8 cellular contexts compared by ENCODE assay signal in genomic region chr12:31959701-31960391, GRCh38. TPM values are rescaled to one million over a fixed set of nuclear protein-coding genes. Genes with fewer than 3 reads are reported as not detected.
DNase-seq lines count a peak whose midpoint lies in the region; ATAC-seq and TF ChIP-seq lines count a peak whose summit lies in the region.

No MANE protein-coding gene starts in this region.

- ATAC-seq in GM18861 (IDR thresholded peaks at IDR 0.05; ENCODE audit: unreplicated experiment) (peak; percentile 28), HG03095 (IDR thresholded peaks at IDR 0.05; ENCODE audit: unreplicated experiment) (peak; percentile 44), lung (ENCODE audit: insufficient read depth, low FRiP score) (no peak)

- peak; percentile 18 for DNase-seq in AG09319 (ENCODE audit: extremely low read depth, low read depth)
- DNase-seq in NCI-H2227 (lab: John Stamatoyannopoulos, UW; ENCODE audit: unreplicated experiment) = peak; percentile 70
- DNase-seq in activated CD4-positive, alpha-beta T cell treated with anti-CD3 and anti-CD28 coated beads, Interleukin-2, amount 10 ng/mL, durations not matched to agents 7 days and 5 days = peak; percentile 76
- DNase-seq in lung (ENCODE audit: low spot score) = peak; percentile 68
- peak in 2 of 3 donors; percentile 30 to 57 for DNase-seq in stimulated activated CD4-positive, alpha-beta T cell treated with anti-CD3 and anti-CD28 coated beads, TNF-alpha, amount 100 ng/mL, for 1 hour (ENCODE audit: low read depth in 3 of 3, low spot score in 1 of 3)

- H3K9me3 ChIP-seq in duodenal mucosa (ENCODE audit: control insufficient read depth in 1 of 2, low read length in 2 of 2) (no peaks in the 10 kb centered on the region), lung (ENCODE audit: control insufficient read depth in 2 of 2, insufficient read depth in 1 of 2, low read length in 1 of 2) (no peaks in the 10 kb centered on the region)

- 1% methylated on average over 43 to 47 of the region's 47 CpGs for WGBS in lung, 2 donors

- H3K27ac ChIP-seq in duodenal mucosa (ENCODE audit: low read depth, low read length) (peak overlapping the region; percentile 81), lung (ENCODE audit: low read depth in 1 of 2, low read length in 1 of 2) (peak overlapping the region; percentile 95 to 97)

- H3K36me3 Mint-ChIP-seq in activated CD4-positive, alpha-beta T cell treated with anti-CD3 and anti-CD28 coated beads, Interleukin-2, amount 10 ng/mL, durations not matched to agents 7 days and 5 days (ENCODE audit: low read depth) = peaks cover 80% of the 10 kb centered on the region

- CTCF ChIA-PET in activated CD4-positive, alpha-beta T cell treated with anti-CD3 and anti-CD28 coated beads, Interleukin-2, amount 10 ng/mL, durations not matched to agents 7 days and 5 days (lab: Charles Lee) = interaction anchor here (0.5 to 2.5 kb wide), 12 partner anchors 14 to 277 kb away, joined by 3 to 10 read pairs (median 3); no protein-coding TSS in a partner anchor

- H3K4me3 Mint-ChIP-seq in activated CD4-positive, alpha-beta T cell treated with anti-CD3 and anti-CD28 coated beads, Interleukin-2, amount 10 ng/mL, durations not matched to agents 7 days and 5 days = peak overlapping the region; percentile 90

- H3K4me3 ChIP-seq in duodenal mucosa (ENCODE audit: low read depth in 1 of 2, low read length in 2 of 2) = peak overlapping the region; percentile 87 to 97
- peak overlapping the region; percentile 92 for H3K4me3 ChIP-seq in lung

- POLR2A ChIA-PET in activated CD4-positive, alpha-beta T cell treated with anti-CD3 and anti-CD28 coated beads, Interleukin-2, amount 10 ng/mL, durations not matched to agents 7 days and 5 days (lab: Charles Lee) = interaction anchor here (0.5 to 1.4 kb wide), 5 partner anchors 18 to 307 kb away, joined by 3 to 9 read pairs (median 4); no protein-coding TSS in a partner anchor

- peak overlapping the region; percentile 82 to 84 for H3K9ac ChIP-seq in duodenal mucosa (ENCODE audit: low read depth in 1 of 2, low read length in 2 of 2)

- H3K27ac Mint-ChIP-seq in activated CD4-positive, alpha-beta T cell treated with anti-CD3 and anti-CD28 coated beads, Interleukin-2, amount 10 ng/mL, durations not matched to agents 7 days and 5 days = peak overlapping the region; percentile 99

- H3K27me3 ChIP-seq in duodenal mucosa (ENCODE audit: control insufficient read depth in 1 of 2, insufficient read depth in 2 of 2, low read length in 2 of 2) (no peaks in the 10 kb centered on the region), lung (ENCODE audit: control insufficient read depth, insufficient read depth) (no peaks in the 10 kb centered on the region)

- TF ChIP-seq CTCF in AG09319 (IDR thresholded peaks at IDR 0.05; ENCODE audit: low read depth, low read length) (peak; percentile 16), lung (IDR thresholded peaks at IDR 0.05; ENCODE audit: control extremely low read depth, extremely low read depth) (no peak)

- H3K27me3 Mint-ChIP-seq in activated CD4-positive, alpha-beta T cell treated with anti-CD3 and anti-CD28 coated beads, Interleukin-2, amount 10 ng/mL, durations not matched to agents 7 days and 5 days = no peaks in the 10 kb centered on the region

- peaks cover 68% of the 10 kb centered on the region for H3K4me1 Mint-ChIP-seq in activated CD4-positive, alpha-beta T cell treated with anti-CD3 and anti-CD28 coated beads, Interleukin-2, amount 10 ng/mL, durations not matched to agents 7 days and 5 days

- H3K36me3 ChIP-seq in duodenal mucosa (ENCODE audit: control insufficient read depth in 1 of 2, insufficient read depth in 2 of 2, low read length in 2 of 2) (peaks cover 5 to 21% of the 10 kb centered on the region in 2 donors), lung (ENCODE audit: control insufficient read depth in 2 of 2, insufficient read depth in 2 of 2, low read length in 2 of 2) (peaks cover 3 to 4% of the 10 kb centered on the region in 2 donors)

- H3K9me3 Mint-ChIP-seq in activated CD4-positive, alpha-beta T cell treated with anti-CD3 and anti-CD28 coated beads, Interleukin-2, amount 10 ng/mL, durations not matched to agents 7 days and 5 days = peaks cover 26% of the 10 kb centered on the region

- H3K4me1 ChIP-seq in duodenal mucosa (ENCODE audit: control insufficient read depth in 1 of 2, insufficient read depth in 2 of 2, low read length in 2 of 2) (peaks cover 23 to 26% of the 10 kb centered on the region in 2 donors), lung (ENCODE audit: control insufficient read depth in 2 of 2, insufficient read depth in 2 of 2, low read length in 2 of 2) (peaks cover 6 to 22% of the 10 kb centered on the region in 2 donors)

RNA-seq across cellular contexts. Expression of gene RESF1, which starts 0.6 kb away (rescaled TPM):
- 100 to 1,000 TPM; 137 to 183 TPM for total RNA-seq in activated CD4-positive, alpha-beta T cell treated with anti-CD3 and anti-CD28 coated beads, Interleukin-2, amount 10 ng/mL, durations not matched to agents 7 days and 5 days
- 10 to 100 TPM; 55.6 to 65.4 TPM for total RNA-seq in lung
- polyA plus RNA-seq in lung = 10 to 100 TPM; 54.0 to 60.2 TPM

Comparison
In these comparisons a context has a peak if more than half of its experiments do, and no peak if none do; other contexts are left out.
1. DNase-seq: peak in every context shown above with its lines; median percentile 76 in activated CD4-positive, alpha-beta T cell treated with anti-CD3 and anti-CD28 coated beads, Interleukin-2, amount 10 ng/mL, durations not matched to agents 7 days and 5 days; 70 in NCI-H2227; 68 in lung; 44 in stimulated activated CD4-positive, alpha-beta T cell treated with anti-CD3 and anti-CD28 coated beads, TNF-alpha, amount 100 ng/mL, for 1 hour; 18 in AG09319.